Comparison of ENCODE assay signal across 8 cellular contexts in genomic region chr3:150762662-150763121, GRCh38. TPM values are rescaled to one million over a fixed set of nuclear protein-coding genes. Genes with fewer than 3 reads are reported as not detected.
DNase-seq lines count a peak whose midpoint lies in the region; TF ChIP-seq lines count a peak whose summit lies in the region.

No MANE protein-coding gene starts in this region.

- H3K27me3 ChIP-seq in hepatocyte: no peaks in the 10 kb centered on the region
- no peaks in the 10 kb centered on the region for H3K27me3 ChIP-seq in subcutaneous abdominal adipose tissue (ENCODE audit: control insufficient read depth in 5 of 5, insufficient read depth in 4 of 5, low read length in 5 of 5)

- peaks cover 47% of the 10 kb centered on the region for H3K4me1 Mint-ChIP-seq in T-helper 2 cell treated with Interferon-gamma antibody and Interleukin-4, amounts not matched to agents 5 μg/mL and 100 μg/mL, for 36 hours (ENCODE audit: low read depth)

- H3K36me3 Mint-ChIP-seq in T-helper 2 cell treated with Interferon-gamma antibody and Interleukin-4, amounts not matched to agents 5 μg/mL and 100 μg/mL, for 36 hours (ENCODE audit: low read depth): peaks cover 26% of the 10 kb centered on the region

- H3K9ac ChIP-seq in subcutaneous abdominal adipose tissue (ENCODE audit: low read length in 5 of 5): peak overlapping the region; percentile 63 to 96 (median 88)

- peaks cover 34% of the 10 kb centered on the region for H4K20me1 ChIP-seq in hepatocyte (ENCODE audit: insufficient read depth, poor library complexity, severe bottlenecking)

- H3K79me2 ChIP-seq in hepatocyte: peaks cover 47% of the 10 kb centered on the region

- H3K4me2 ChIP-seq in hepatocyte: peak overlapping the region; percentile 82

- no peaks in the 10 kb centered on the region for H3K9me2 ChIP-seq in hepatocyte (replicated peaks; ENCODE audit: insufficient read depth)

- H3K9me3 Mint-ChIP-seq in T-helper 2 cell treated with Interferon-gamma antibody and Interleukin-4, amounts not matched to agents 5 μg/mL and 100 μg/mL, for 36 hours: no peaks in the 10 kb centered on the region

- H3K4me3 Mint-ChIP-seq in T-helper 2 cell treated with Interferon-gamma antibody and Interleukin-4, amounts not matched to agents 5 μg/mL and 100 μg/mL, for 36 hours: peak overlapping the region; percentile 90

- H3K36me3 ChIP-seq in HEK293 (ENCODE audit: control insufficient read depth in 2 of 2, insufficient read depth in 1 of 2, low read length in 2 of 2) (peaks cover 0 to 5% of the 10 kb centered on the region in 2 experiments; a peak in 1 of 3 replicates), hepatocyte (replicated peaks; ENCODE audit: insufficient read depth, low read depth) (no peaks in the 10 kb centered on the region), subcutaneous abdominal adipose tissue (ENCODE audit: control insufficient read depth in 5 of 5, insufficient read depth in 5 of 5, low read length in 5 of 5) (peaks cover 0 to 2% (median 0%) of the 10 kb centered on the region in 5 donors)

- peak overlapping the region; percentile 11 for H2AFZ ChIP-seq in hepatocyte

- POLR2A ChIA-PET in HEK293 (lab: Yijun Ruan, JAX): interaction anchor here (0.6 to 1.6 kb wide), 6 partner anchors 9 to 320 kb away, joined by 3 to 6 read pairs (median 4); partner anchors contain the start of gene SELENOT

- peak overlapping the region; percentile 97 for H3K27ac Mint-ChIP-seq in T-helper 2 cell treated with Interferon-gamma antibody and Interleukin-4, amounts not matched to agents 5 μg/mL and 100 μg/mL, for 36 hours

- H3K27me3 Mint-ChIP-seq in T-helper 2 cell treated with Interferon-gamma antibody and Interleukin-4, amounts not matched to agents 5 μg/mL and 100 μg/mL, for 36 hours (ENCODE audit: low read depth): no peaks in the 10 kb centered on the region

- H3K9me3 ChIP-seq in HEK293 (ENCODE audit: control insufficient read depth, insufficient read depth, low read depth, low read length) (no peaks in the 10 kb centered on the region), hepatocyte (ENCODE audit: low read depth) (no peaks in the 10 kb centered on the region), subcutaneous abdominal adipose tissue (ENCODE audit: control insufficient read depth in 5 of 5, low read length in 5 of 5) (no peaks in the 10 kb centered on the region)

- WGBS in hepatocyte (ENCODE audit: low lambda C conversion rate, missing lambda C conversion rate): 1% methylated on average over 58 of the region's 76 CpGs

- H3K27ac ChIP-seq in HEK293 (ENCODE audit: extremely low read depth, low read depth, low read length): peak overlapping the region; percentile 88
- peak overlapping the region; percentile 97 for H3K27ac ChIP-seq in hepatocyte
- peak overlapping the region; percentile 100 for H3K27ac ChIP-seq in subcutaneous abdominal adipose tissue (ENCODE audit: low read depth, low read length)

- H3K4me1 ChIP-seq in HEK293 (ENCODE audit: control insufficient read depth, insufficient read depth, low read length) (no peaks in the 10 kb centered on the region; the same call in 1 of the 2 replicates), hepatocyte (ENCODE audit: insufficient read depth) (peaks cover 40% of the 10 kb centered on the region), subcutaneous abdominal adipose tissue (ENCODE audit: control insufficient read depth in 5 of 5, insufficient read depth in 5 of 5, low read length in 5 of 5) (peaks cover 2 to 47% (median 42%) of the 10 kb centered on the region in 5 donors)

- H3K4me3 ChIP-seq in GM08714 (ENCODE audit: low read length) (peak overlapping the region; percentile 94), HEK293 (ENCODE audit: low read depth, low read length) (peak overlapping the region; percentile 70), hepatocyte (peak overlapping the region; percentile 71), subcutaneous abdominal adipose tissue (ENCODE audit: low read depth in 1 of 5, low read length in 5 of 5) (peak overlapping the region; percentile 90 to 97 (median 93))

- DNase-seq in T-helper 2 cell treated with Interferon-gamma antibody and Interleukin-4, amounts not matched to agents 5 μg/mL and 100 μg/mL, for 36 hours (ENCODE audit: low spot score): no peak
- DNase-seq in hepatocyte (ENCODE audit: low spot score): peak; percentile 33
- DNase-seq in T1000 (lab: John Stamatoyannopoulos, UW): no peak
- no peak for DNase-seq in activated effector memory CD4-positive, alpha-beta T cell treated with Interleukin-2 at 50 U/mL for 16 hours
- DNase-seq in Ammon's horn (ENCODE audit: low spot score): no peak

- TF ChIP-seq CTCF in HEK293 (tag by site-specific recombination; IDR thresholded peaks at IDR 0.05) (no peak), hepatocyte (IDR thresholded peaks at IDR 0.05; ENCODE audit: poor library complexity) (no peak)

- CTCF ChIA-PET in HEK293 (lab: Yijun Ruan, JAX): interaction anchor here (1.1 kb wide), 1 partner anchor 10 kb away, joined by 3 read pairs; no protein-coding TSS in a partner anchor

TF ChIP-seq in HEK293, 187 proteins besides CTCF, POLR2A, EP300 and RAD21:
- no peak for TF ChIP-seq ZNF184 (tag by site-specific recombination; IDR thresholded peaks at IDR 0.05)

RNA-seq across cellular contexts. Expression of gene SIAH2, which starts 0.3 kb away (rescaled TPM):
- 43.6 and 46.4 TPM in 2 replicates for total RNA-seq in hepatocyte
- 54.3 and 57.9 TPM in 2 replicates for polyA plus RNA-seq in hepatocyte

RNA-seq across cellular contexts. Expression of gene ERICH6, which starts 59.0 kb away (rescaled TPM):
- total RNA-seq in hepatocyte: not detected in 2 replicates
- 0.61 TPM in 1 of 2 replicates, not detected in the other for polyA plus RNA-seq in hepatocyte
